8 cellular contexts compared by ENCODE assay signal in genomic region chr9:126107736-126108135, GRCh38.
"Had no signal": no experiment of that assay in that cellular context is flagged by ENCODE, and none has a peak within 500 bp of the region (broad histone marks: within the 10 kb centered on the region; RNA-seq: fewer than 3 reads in every experiment).

No MANE protein-coding gene starts in this region.

- H3K9ac ChIP-seq: GM23248 had no signal

- ATAC-seq: HCT116 had no signal

- H3K4me1 ChIP-seq: HAP-1 had no signal

- H3K4me2 ChIP-seq: GM23338 had no signal

- DNase-seq: GOT3, HCEC 1CT, HFFc6 had no signal

- H3K9me3 ChIP-seq: HAP-1 had no signal

- H2AFZ ChIP-seq: GM23248, GM23338 had no signal

- H3K27ac ChIP-seq: GM23248 had no signal

- H3K36me3 ChIP-seq: HAP-1 had no signal

- H3K9me3 Mint-ChIP-seq: H9 had no signal

- H3K4me1 Mint-ChIP-seq: GM23338 had no signal

- H3K27ac Mint-ChIP-seq: GM23338, H9, HFFc6 had no signal

- H3K4me3 Mint-ChIP-seq: GM23338, H9, HFFc6 had no signal

- H3K4me3 ChIP-seq: GM23248, GM23338, HAP-1 had no signal
